ENCODE assay signal across 13 cellular contexts in the genomic region with DNA sequence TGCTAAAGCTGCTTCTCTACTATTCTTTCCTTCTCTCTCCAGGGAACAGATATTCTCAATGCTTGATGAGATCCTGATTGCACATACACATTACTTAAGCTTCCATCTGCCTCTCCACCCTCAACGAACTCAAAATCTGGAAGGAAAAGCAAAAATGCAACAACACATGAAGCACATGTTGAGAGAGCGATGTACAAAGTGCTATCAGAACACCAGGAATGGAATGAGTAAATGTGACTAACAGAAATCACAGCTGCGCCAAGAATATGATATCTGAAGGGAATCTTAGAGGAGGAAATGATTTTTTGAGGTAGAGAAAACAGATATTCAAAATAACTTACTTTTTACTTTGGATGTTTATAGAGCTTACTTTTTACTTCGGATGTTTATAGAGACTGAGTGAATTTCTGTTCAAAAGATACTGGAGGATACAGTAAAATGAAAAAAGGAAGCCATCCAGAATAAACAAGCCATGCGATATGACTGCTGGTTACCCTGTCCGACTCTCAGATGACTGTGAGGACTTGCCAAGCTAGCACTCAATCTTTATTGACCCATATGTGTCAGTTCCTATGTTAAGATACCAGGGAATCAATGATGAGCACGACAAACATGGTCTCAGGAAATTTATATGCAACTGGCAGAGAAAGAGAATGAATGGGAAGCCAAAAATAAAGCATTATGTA.
DNase-seq lines count a peak whose midpoint lies in the region; FAIRE-seq and TF ChIP-seq lines count a peak whose summit lies in the region.
"Had no signal": no experiment of that assay in that cellular context is flagged by ENCODE, and none has a peak within 500 bp of the region (broad histone marks: within the 10 kb centered on the region; RNA-seq: fewer than 3 reads in every experiment).

No MANE protein-coding gene starts in this region.

- no peaks in the 10 kb centered on the region for H3K9me3 ChIP-seq in keratinocyte (ENCODE audit: control insufficient read depth, low read depth, low read length)
- no peaks in the 10 kb centered on the region for H3K9me3 ChIP-seq in subcutaneous abdominal adipose tissue (ENCODE audit: control insufficient read depth in 5 of 5, low read length in 5 of 5)

- H3K9me1 ChIP-seq in keratinocyte (ENCODE audit: control insufficient read depth, extremely low read depth, insufficient read depth, low read length): no peaks in the 10 kb centered on the region

- H3K36me3 ChIP-seq in keratinocyte (ENCODE audit: control insufficient read depth in 2 of 2, extremely low read depth in 1 of 2, insufficient read depth in 2 of 2, low read length in 2 of 2): no peaks in the 10 kb centered on the region
- H3K36me3 ChIP-seq in subcutaneous abdominal adipose tissue (ENCODE audit: control insufficient read depth in 5 of 5, insufficient read depth in 5 of 5, low read length in 5 of 5): peaks cover 4 to 9% (median 5%) of the 10 kb centered on the region in 5 donors

- peak overlapping the region; percentile 15 for H3K27ac ChIP-seq in cingulate gyrus (ENCODE audit: low read depth, low read length)
- H3K27ac ChIP-seq in keratinocyte (ENCODE audit: control insufficient read depth, insufficient read depth, low read length): no peak overlapping the region
- H3K27ac ChIP-seq in subcutaneous abdominal adipose tissue (ENCODE audit: low read depth, low read length): peak overlapping the region; percentile 19
- H3K27ac ChIP-seq: epithelial cell of prostate had no signal

- H4K20me1 ChIP-seq in keratinocyte (ENCODE audit: control insufficient read depth, extremely low read depth, insufficient read depth, low read length): no peaks in the 10 kb centered on the region

- H3K9ac ChIP-seq in keratinocyte (ENCODE audit: control insufficient read depth, extremely low read depth, insufficient read depth, low read length): no peak overlapping the region
- no peak overlapping the region for H3K9ac ChIP-seq in subcutaneous abdominal adipose tissue (ENCODE audit: low read length in 5 of 5)

- no peaks in the 10 kb centered on the region for H3K27me3 ChIP-seq in keratinocyte (ENCODE audit: control insufficient read depth, extremely low read depth, insufficient read depth, low read length)
- no peaks in the 10 kb centered on the region for H3K27me3 ChIP-seq in subcutaneous abdominal adipose tissue (ENCODE audit: control insufficient read depth in 5 of 5, insufficient read depth in 4 of 5, low read length in 5 of 5)

- peak; percentile 29 for FAIRE-seq in keratinocyte (lab: Jason Lieb, UNC)

- H2AFZ ChIP-seq in keratinocyte (ENCODE audit: control insufficient read depth, low read length): no peak overlapping the region

- dilution Hi-C loops in keratinocyte (cut with MboI; ENCODE audit: extremely low pct_ligation_motif_present, low sequenced_read_pairs): no loop called here

- no peak overlapping the region for H3K4me3 ChIP-seq in HFF-Myc (replicated peaks; ENCODE audit: low read depth, low read length)
- H3K4me3 ChIP-seq in keratinocyte (ENCODE audit: control insufficient read depth in 2 of 3, extremely low read depth in 1 of 3, insufficient read depth in 2 of 3, low read depth in 1 of 3, low read length in 3 of 3): no peak overlapping the region
- H3K4me3 ChIP-seq in subcutaneous abdominal adipose tissue (ENCODE audit: low read depth in 1 of 5, low read length in 5 of 5): no peak overlapping the region
- H3K4me3 ChIP-seq: smooth muscle cell had no signal

- TF ChIP-seq CTCF in HFF-Myc (IDR thresholded peaks at IDR 0.05; ENCODE audit: low read depth, low read length, missing control alignments) (no peak), keratinocyte (optimal IDR thresholded peaks at IDR 0.05 in 1 of 3, IDR thresholded peaks at IDR 0.05 in 1 of 3, conservative IDR thresholded peaks at IDR 0.05 in 1 of 3; ENCODE audit: extremely low read depth in 1 of 3, insufficient read depth in 2 of 3, low read length in 3 of 3) (no peak)

- no peaks in the 10 kb centered on the region for H3K4me1 ChIP-seq in keratinocyte (ENCODE audit: control insufficient read depth, extremely low read depth, insufficient read depth, low read length)
- H3K4me1 ChIP-seq in subcutaneous abdominal adipose tissue (ENCODE audit: control insufficient read depth in 5 of 5, insufficient read depth in 5 of 5, low read length in 5 of 5): peaks cover 2 to 35% (median 30%) of the 10 kb centered on the region in 5 donors

- no peaks in the 10 kb centered on the region for H3K79me2 ChIP-seq in keratinocyte (ENCODE audit: control insufficient read depth, insufficient read depth, low read length)

- DNase-seq in HFF-Myc (ENCODE audit: extremely low read depth, low read depth) (peak; percentile 22), keratinocyte (ENCODE audit: low read depth, low spot score) (no peak), NCI-H1417 treated with DMSO at 0.1 percent for 48 hours (lab: John Stamatoyannopoulos, UW) (no peak), DMS153 treated with DMSO at 0.1 percent for 48 hours (lab: John Stamatoyannopoulos, UW; ENCODE audit: unreplicated experiment) (no peak), NCI-H524 treated with DMSO at 0.1 percent for 48 hours (lab: John Stamatoyannopoulos, UW) (no peak)
- no peak for DNase-seq in activated naive CD4-positive, alpha-beta T cell treated with Interleukin-2 at 50 U/mL for 16 hours
- DNase-seq: KG1; naive thymus-derived CD4-positive, alpha-beta T cell; NCI-H2029 treated with DMSO at 0.1 percent for 48 hours had no signal

- no peak overlapping the region for H3K4me2 ChIP-seq in keratinocyte (ENCODE audit: control insufficient read depth, extremely low read depth, insufficient read depth, low read depth, low read length)
- H3K4me2 ChIP-seq: smooth muscle cell had no signal
